Comparison of ENCODE assay signal across 2 cellular contexts in genomic region chr2:57934659-57935058, GRCh38.
A peak's percentile ranks its signal among the peaks of the same experiment; 100 is the strongest.
TF ChIP-seq lines count a peak whose summit lies in the region.

No MANE protein-coding gene starts in this region.

TF ChIP-seq in A549, 52 proteins besides CTCF, POLR2A, EP300 and RAD21 (continued from another document):
- TF ChIP-seq, protein P1, sequence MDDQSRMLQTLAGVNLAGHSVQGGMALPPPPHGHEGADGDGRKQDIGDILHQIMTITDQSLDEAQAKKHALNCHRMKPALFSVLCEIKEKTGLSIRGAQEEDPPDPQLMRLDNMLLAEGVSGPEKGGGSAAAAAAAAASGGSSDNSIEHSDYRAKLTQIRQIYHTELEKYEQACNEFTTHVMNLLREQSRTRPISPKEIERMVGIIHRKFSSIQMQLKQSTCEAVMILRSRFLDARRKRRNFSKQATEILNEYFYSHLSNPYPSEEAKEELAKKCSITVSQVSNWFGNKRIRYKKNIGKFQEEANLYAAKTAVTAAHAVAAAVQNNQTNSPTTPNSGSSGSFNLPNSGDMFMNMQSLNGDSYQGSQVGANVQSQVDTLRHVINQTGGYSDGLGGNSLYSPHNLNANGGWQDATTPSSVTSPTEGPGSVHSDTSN (IDR thresholded peaks at IDR 0.05) = no peak
- TF ChIP-seq BCL3 (IDR thresholded peaks at IDR 0.05) = no peak
- no peak for TF ChIP-seq BHLHE40 (IDR thresholded peaks at IDR 0.05; ENCODE audit: low read depth, low read length)
- no peak for TF ChIP-seq MYC (IDR thresholded peaks at IDR 0.05; ENCODE audit: borderline replicate concordance, low read length)
- no peak for TF ChIP-seq EHF (CRISPR knock-in tag; IDR thresholded peaks at IDR 0.05)
- no peak for TF ChIP-seq ZSCAN20 (CRISPR knock-in tag; IDR thresholded peaks at IDR 0.05)
- TF ChIP-seq ELK1 (IDR thresholded peaks at IDR 0.05; ENCODE audit: low read depth, low read length) = no peak

TF ChIP-seq in K562, 482 proteins besides CTCF, POLR2A, EP300 and RAD21 (continued from another document):
- TF ChIP-seq TRIM24 (IDR thresholded peaks at IDR 0.05) (0 out of 4 replicates have a peak, but pooled peaks of 1 of the 2 experiments have one; percentile 31), ZNF239 (CRISPR knock-in tag; IDR thresholded peaks at IDR 0.05) (no peak), ZNF133 (CRISPR knock-in tag; IDR thresholded peaks at IDR 0.05) (no peak), CBFB (CRISPR knock-in tag; IDR thresholded peaks at IDR 0.05) (no peak), RBM15 (IDR thresholded peaks at IDR 0.05; ENCODE audit: insufficient read depth, low read length) (no peak), EHMT2 (IDR thresholded peaks at IDR 0.05) (0 out of 2 replicates have a peak, but pooled peaks have one; percentile 10), TRIM28 (IDR thresholded peaks at IDR 0.05) (peak; percentile 93)
